In the genomic region with DNA sequence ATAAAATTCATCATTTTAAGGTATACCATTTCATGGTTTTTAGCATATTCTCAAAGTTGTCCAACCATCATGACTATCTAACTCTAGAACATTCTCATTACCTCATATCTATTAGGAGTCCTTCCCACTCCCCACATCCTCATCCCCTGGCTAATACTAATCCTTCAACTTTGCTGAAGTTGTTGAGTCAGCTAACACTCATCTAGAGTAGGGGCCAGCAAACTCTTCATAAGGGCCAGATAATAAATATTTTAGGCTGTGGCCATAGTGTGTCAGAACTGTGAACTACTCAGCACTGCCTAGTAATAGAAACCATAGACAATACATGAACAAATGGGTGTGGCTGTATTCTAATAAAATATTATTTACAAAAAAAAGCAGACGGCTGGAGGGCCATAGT, we compare ENCODE assay signal across 1 cellular context.
TF ChIP-seq lines count a peak whose summit lies in the region.

No MANE protein-coding gene starts in this region.

TF ChIP-seq in SK-N-SH, 30 proteins besides CTCF, POLR2A, EP300 and RAD21 (continued from another document):
- TF ChIP-seq, protein P1, sequence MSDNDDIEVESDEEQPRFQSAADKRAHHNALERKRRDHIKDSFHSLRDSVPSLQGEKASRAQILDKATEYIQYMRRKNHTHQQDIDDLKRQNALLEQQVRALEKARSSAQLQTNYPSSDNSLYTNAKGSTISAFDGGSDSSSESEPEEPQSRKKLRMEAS (IDR thresholded peaks at IDR 0.05; ENCODE audit: low read depth) = no peak
- TF ChIP-seq MXI1 (IDR thresholded peaks at IDR 0.05; ENCODE audit: low read depth, low read length) = no peak
- TF ChIP-seq SIN3A (IDR thresholded peaks at IDR 0.05; ENCODE audit: borderline replicate concordance, low read depth, low read length) = no peak
- no peak for TF ChIP-seq MEF2A (IDR thresholded peaks at IDR 0.05; ENCODE audit: borderline replicate concordance, low read depth)
